Comparison of ENCODE assay signal across 31 cellular contexts in the genomic region with DNA sequence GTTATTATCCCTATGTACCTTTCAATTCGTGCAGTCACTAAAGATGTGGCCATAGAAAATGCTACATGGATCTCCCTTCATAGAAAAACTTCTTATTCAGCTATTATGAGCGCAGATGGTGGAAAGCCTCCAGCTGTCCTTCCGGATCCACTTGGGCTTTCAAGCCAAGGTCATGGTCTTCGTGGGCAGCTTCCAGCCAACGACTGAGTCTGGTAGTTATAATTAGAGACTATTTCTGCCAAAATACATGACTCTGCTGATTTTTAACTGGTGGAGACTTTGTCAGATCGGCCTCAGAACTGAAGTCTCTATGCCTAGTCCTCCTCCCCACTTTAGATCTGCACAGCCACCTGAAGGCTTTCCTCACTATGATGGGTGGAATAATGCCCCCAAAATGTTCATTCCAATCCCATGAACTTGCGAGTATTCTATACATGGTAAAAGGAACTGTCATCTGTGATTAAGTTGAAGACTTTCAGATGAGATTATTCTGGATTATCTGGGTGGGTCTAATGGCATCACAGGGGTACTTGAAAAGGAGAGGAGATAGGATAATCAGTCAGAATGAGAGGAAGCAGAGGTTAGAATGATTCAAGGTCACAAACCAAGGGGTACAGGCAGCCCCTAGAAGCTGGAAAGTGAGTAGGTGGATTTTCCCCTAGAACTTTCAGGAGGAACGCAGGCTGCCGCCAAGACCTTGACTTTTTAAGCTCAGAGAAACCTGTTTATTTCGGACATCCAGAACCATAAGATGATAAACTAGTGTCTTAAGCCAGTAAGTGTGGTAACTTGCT.
DNase-seq lines count a peak whose midpoint lies in the region; ATAC-seq, FAIRE-seq and TF ChIP-seq lines count a peak whose summit lies in the region.
"Had no signal": no experiment of that assay in that cellular context is flagged by ENCODE, and none has a peak within 500 bp of the region (broad histone marks: within the 10 kb centered on the region; RNA-seq: fewer than 3 reads in every experiment).

No MANE protein-coding gene starts in this region.

- DNase-seq in Right ventricle myocardium superior (peak; percentile 62), right atrium auricular region (ENCODE audit: low spot score) (no peak), left cardiac atrium (peak; percentile 43), pancreas (peak in 3 of 6 donors; percentile 17 to 29 (median 21)), NCI-H146 (lab: John Stamatoyannopoulos, UW) (no peak), COR-L47 (lab: John Stamatoyannopoulos, UW) (no peak)
- DNase-seq in activated naive CD4-positive, alpha-beta T cell treated with anti-CD3 and anti-CD28 coated beads, Interleukin-2, amount 50 U/mL, for 16 hours, result no peak
- DNase-seq: activated CD4-positive, alpha-beta T cell treated with anti-CD3 and anti-CD28 coated beads, Interleukin-2, amount 10 ng/mL, durations not matched to agents 7 days and 5 days; activated gamma-delta T cell; activated T-cell treated with anti-CD3 and anti-CD28 coated beads, Interleukin-2, amount 50 U/mL, for 24 hours; AML-193; CD4-positive, alpha-beta T cell; colonic mucosa; DMS153; effector memory CD8-positive, alpha-beta T cell; erythroblast; foreskin keratinocyte; NCI-H1417 treated with DMSO at 0.1 percent for 48 hours; NCI-H2107; nucleus accumbens; PC-3; SIG-M5; SW 1271; T-helper 9 cell had no signal

- WGBS in pancreas, 2 donors, result 36 to 39% methylated on average over 10 of the region's 10 CpGs

- intact Hi-C loops in Right ventricle myocardium superior (cut with DNase I) (loop anchor here (5.0 to 10.0 kb wide), 2 partner anchors 47 to 190 kb away; no protein-coding TSS in a partner anchor), left cardiac atrium (cut with DNase I) (loop anchor here (1.0 to 10.0 kb wide), 2 partner anchors 49 to 50 kb away; no protein-coding TSS in a partner anchor), pancreas (cut with DNase I) (loop anchor here in 1 of 3 donors (10.0 kb wide), 1 partner anchor 50 kb away; no protein-coding TSS in a partner anchor)

- peaks cover 0 to 22% of the 10 kb centered on the region in 2 donors for H3K4me1 ChIP-seq in right atrium auricular region
- H3K4me1 ChIP-seq in pancreas, result peaks cover 0 to 8% (median 5%) of the 10 kb centered on the region in 3 donors
- H3K4me1 ChIP-seq: A549, colonic mucosa, foreskin keratinocyte had no signal

- H3K27me3 ChIP-seq in right atrium auricular region (no peaks in the 10 kb centered on the region), pancreas (no peaks in the 10 kb centered on the region)
- H3K27me3 ChIP-seq: colonic mucosa, hepatocyte, vagina had no signal

- ATAC-seq in Right ventricle myocardium superior (ENCODE audit: poor library complexity) (peak; percentile 80), left cardiac atrium (peak; percentile 70 to 83), pancreas (peak; percentile 9 to 63 (median 46)), HG02759 (IDR thresholded peaks at IDR 0.05; ENCODE audit: unreplicated experiment) (no peak)
- ATAC-seq: A549; effector memory CD8-positive, alpha-beta T cell; foreskin keratinocyte; GM23338; naive thymus-derived CD8-positive, alpha-beta T cell; PC-3 had no signal

- H3K36me3 ChIP-seq in right atrium auricular region, result no peaks in the 10 kb centered on the region
- H3K36me3 ChIP-seq in pancreas, result no peaks in the 10 kb centered on the region
- H3K36me3 ChIP-seq: colonic mucosa, vagina had no signal

- FAIRE-seq in pancreas (lab: Jason Lieb, UNC), result no peak
- FAIRE-seq: A549 had no signal

- H3K4me3 ChIP-seq in right atrium auricular region (no peak overlapping the region), pancreas (no peak overlapping the region)
- H3K4me3 ChIP-seq: A549, colonic mucosa, GM23338, hepatocyte, vagina had no signal

- H3K9me3 ChIP-seq in right atrium auricular region, result no peaks in the 10 kb centered on the region
- no peaks in the 10 kb centered on the region for H3K9me3 ChIP-seq in pancreas
- H3K9me3 ChIP-seq: A549, colonic mucosa, vagina had no signal

- peak overlapping the region in 1 of 2 donors; percentile 12 for H3K27ac ChIP-seq in right atrium auricular region
- no peak overlapping the region for H3K27ac ChIP-seq in pancreas
- H3K27ac ChIP-seq: A549, colonic mucosa, foreskin keratinocyte, hepatocyte, HL-60, vagina had no signal

- TF ChIP-seq CTCF in right atrium auricular region (IDR thresholded peaks at IDR 0.05) (no peak), pancreas (IDR thresholded peaks at IDR 0.05) (no peak)

Comparison
In these comparisons a context has a peak if more than half of its experiments do, and no peak if none do; other contexts are left out.
1. DNase-seq: peak in Right ventricle myocardium superior (single experiment) and left cardiac atrium (single experiment); none in right atrium auricular region (single experiment), NCI-H146 (single experiment), COR-L47 (single experiment) and activated naive CD4-positive, alpha-beta T cell treated with anti-CD3 and anti-CD28 coated beads, Interleukin-2, amount 50 U/mL, for 16 hours (single experiment).